ENCODE assay signal across 1 cellular context in genomic region chr1:173488001-173488400, GRCh38.
TF ChIP-seq lines count a peak whose summit lies in the region.

No MANE protein-coding gene starts in this region.

TF ChIP-seq in HCT116, 20 proteins besides CTCF, POLR2A, EP300 and RAD21:
- TF ChIP-seq CBX3 (IDR thresholded peaks at IDR 0.05; ENCODE audit: low read depth) (no peak), EZH2phosphoT487 (IDR thresholded peaks at IDR 0.05; ENCODE audit: borderline replicate concordance) (no peak), ATF3 (IDR thresholded peaks at IDR 0.05) (no peak), SP1 (IDR thresholded peaks at IDR 0.05; ENCODE audit: low read depth) (no peak), EZH2 (IDR thresholded peaks at IDR 0.05) (no peak), FOSL1 (IDR thresholded peaks at IDR 0.05; ENCODE audit: low read depth) (no peak), POLR2AphosphoS5 (IDR thresholded peaks at IDR 0.05; ENCODE audit: low read depth, low read length) (no peak), EGR1 (IDR thresholded peaks at IDR 0.05; ENCODE audit: low read depth) (no peak), SIN3A (IDR thresholded peaks at IDR 0.05; ENCODE audit: low read depth) (no peak), ZNF274 (IDR thresholded peaks at IDR 0.05; ENCODE audit: low read depth, low read length) (no peak), REST (IDR thresholded peaks at IDR 0.05; ENCODE audit: low read depth) (no peak), SRF (IDR thresholded peaks at IDR 0.05; ENCODE audit: low read depth) (no peak), MAX (IDR thresholded peaks at IDR 0.05) (no peak), YY1 (IDR thresholded peaks at IDR 0.05; ENCODE audit: extremely low read depth, insufficient replicate concordance, low read depth, low read length) (no peak), ELF1 (IDR thresholded peaks at IDR 0.05; ENCODE audit: borderline replicate concordance, low read depth) (no peak), JUND (IDR thresholded peaks at IDR 0.05) (no peak), ZFX (IDR thresholded peaks at IDR 0.05) (no peak), TCF7L2 (IDR thresholded peaks at IDR 0.05; ENCODE audit: borderline replicate concordance, extremely low read depth, insufficient read depth, insufficient read length) (no peak), ZBTB33 (IDR thresholded peaks at IDR 0.05; ENCODE audit: extremely low read depth, insufficient replicate concordance, low read length) (no peak)
